Comparison of ENCODE assay signal across 11 cellular contexts in genomic region chr22:45548991-45549736, GRCh38. TPM values are rescaled to one million over a fixed set of nuclear protein-coding genes. Genes with fewer than 3 reads are reported as not detected.
A peak's percentile ranks its signal among the peaks of the same experiment; 100 is the strongest.
DNase-seq lines count a peak whose midpoint lies in the region; ATAC-seq, FAIRE-seq and TF ChIP-seq lines count a peak whose summit lies in the region.
"Had no signal": no experiment of that assay in that cellular context is flagged by ENCODE, and none has a peak within 500 bp of the region (broad histone marks: within the 10 kb centered on the region; RNA-seq: fewer than 3 reads in every experiment).

No MANE protein-coding gene starts in this region.

- H3K4me3 ChIP-seq in astrocyte of the cerebellum (ENCODE audit: low read depth, low read length), result no peak overlapping the region
- H3K4me3 ChIP-seq in kidney (ENCODE audit: low read length in 2 of 2), result no peak overlapping the region
- H3K4me3 ChIP-seq in upper lobe of right lung, result no peak overlapping the region
- H3K4me3 ChIP-seq: spleen had no signal

- no peaks in the 10 kb centered on the region for H3K27me3 ChIP-seq in upper lobe of right lung

- intact Hi-C loops in kidney (cut with DNase I) (no loop called here), upper lobe of right lung (cut with DNase I) (no loop called here)

- TF ChIP-seq CTCF in astrocyte of the cerebellum (IDR thresholded peaks at IDR 0.05; ENCODE audit: low read depth, low read length, missing control alignments) (peak; percentile 70), kidney (IDR thresholded peaks at IDR 0.05; ENCODE audit: borderline replicate concordance, extremely low read depth, insufficient read depth) (no peak), upper lobe of right lung (IDR thresholded peaks at IDR 0.05) (peak; percentile 24)

- H3K36me3 ChIP-seq in kidney (ENCODE audit: control insufficient read depth in 1 of 2, insufficient read depth in 2 of 2, low read length in 2 of 2), result no peaks in the 10 kb centered on the region
- no peaks in the 10 kb centered on the region for H3K36me3 ChIP-seq in upper lobe of right lung
- H3K36me3 ChIP-seq: spleen had no signal

- peaks cover 0 to 8% of the 10 kb centered on the region in 2 donors for H3K4me1 ChIP-seq in kidney (ENCODE audit: control insufficient read depth in 1 of 2, insufficient read depth in 1 of 2, low read depth in 1 of 2, low read length in 2 of 2)
- peaks cover 28% of the 10 kb centered on the region for H3K4me1 ChIP-seq in upper lobe of right lung

- H3K27ac ChIP-seq in kidney (ENCODE audit: low read depth in 2 of 2, low read length in 2 of 2), result no peak overlapping the region
- peak overlapping the region; percentile 63 for H3K27ac ChIP-seq in upper lobe of right lung

- no peaks in the 10 kb centered on the region for H3K9me3 ChIP-seq in kidney (ENCODE audit: control insufficient read depth in 1 of 2, low read length in 2 of 2)
- no peaks in the 10 kb centered on the region for H3K9me3 ChIP-seq in upper lobe of right lung

- in situ Hi-C loops in astrocyte of the cerebellum (cut with HindIII; ENCODE audit: low sequenced_read_pairs), result no loop called here

- no peak overlapping the region for H3K9ac ChIP-seq in kidney (ENCODE audit: low read length in 2 of 2)

- no peak for FAIRE-seq in kidney (lab: Jason Lieb, UNC)
- FAIRE-seq: A204.1 had no signal

- ATAC-seq in upper lobe of right lung, result peak; percentile 2
- no peak for ATAC-seq in HG02884 (IDR thresholded peaks at IDR 0.05; ENCODE audit: unreplicated experiment)
- ATAC-seq: Panc1 had no signal

- DNase-seq in DMS53 (lab: John Stamatoyannopoulos, UW), result peak; percentile 5
- no peak for DNase-seq in DMS53 treated with DMSO at 0.1 percent for 48 hours (lab: John Stamatoyannopoulos, UW; ENCODE audit: unreplicated experiment)
- peak; percentile 91 for DNase-seq in astrocyte of the cerebellum (ENCODE audit: low read depth)
- peak; percentile 49 for DNase-seq in kidney
- DNase-seq in upper lobe of right lung, result no peak
- no peak for DNase-seq in NCI-H1105 (lab: John Stamatoyannopoulos, UW)
- DNase-seq in putamen (ENCODE audit: low spot score), result no peak
- DNase-seq: spleen had no signal

RNA-seq across cellular contexts. Expression of gene FBLN1, which starts 46.5 kb away (rescaled TPM):
- total RNA-seq in kidney, result 105 TPM
- 23.3 TPM for polyA plus RNA-seq in kidney (ENCODE audit: insufficient read depth, low read depth, low replicate concordance)
- 272 TPM for total RNA-seq in upper lobe of right lung

Comparison
In these comparisons a context has a peak if more than half of its experiments do, and no peak if none do; other contexts are left out.
1. DNase-seq: peak in DMS53 (single experiment), astrocyte of the cerebellum (single experiment) and kidney (single experiment); none in DMS53 treated with DMSO at 0.1 percent for 48 hours (single experiment), upper lobe of right lung (single experiment), NCI-H1105 (single experiment) and putamen (single experiment).